In genomic region chr15:63277893-63278505, GRCh38 we compare ENCODE assay signal across 1 cellular context.
TF ChIP-seq lines count a peak whose summit lies in the region.

No MANE protein-coding gene starts in this region.

TF ChIP-seq in GM23338, 12 proteins besides CTCF, POLR2A, EP300 and RAD21 (continued from another document):
- TF ChIP-seq ZNF462 (CRISPR knock-in tag; IDR thresholded peaks at IDR 0.05) (no peak), JUNB (IDR thresholded peaks at IDR 0.05; ENCODE audit: unreplicated experiment) (no peak), NANOG (IDR thresholded peaks at IDR 0.05; ENCODE audit: borderline replicate concordance) (no peak), REST (IDR thresholded peaks at IDR 0.05; ENCODE audit: unreplicated experiment) (no peak)
